8 cellular contexts compared by ENCODE assay signal in genomic region chr19:48325265-48325910, GRCh38. TPM values are rescaled to one million over a fixed set of nuclear protein-coding genes. Genes with fewer than 3 reads are reported as not detected.
DNase-seq lines count a peak whose midpoint lies in the region; ATAC-seq, FAIRE-seq and TF ChIP-seq lines count a peak whose summit lies in the region.

Gene EMP3, plus strand, starts transcription at chr19:48325552. Its CDS starts 1,293 bp downstream, at chr19:48326845.

- H3K4me3 ChIP-seq in ACC112 (ENCODE audit: low read depth, low read length) = peak within 1 kb of the TSS; percentile 85
- H3K4me3 ChIP-seq in upper lobe of left lung = peak within 1 kb of the TSS; percentile 43 to 72 (median 58)

- TF ChIP-seq POLR2A in H54 (IDR thresholded peaks at IDR 0.05; ENCODE audit: low read depth, low read length) (peak; percentile 53; the same call in 1 of the 2 replicates), upper lobe of left lung (IDR thresholded peaks at IDR 0.05) (peak in 3 of 4 donors; percentile 55 to 80 (median 62))

- H3K27me3 ChIP-seq in ACC112 (ENCODE audit: insufficient read depth, low read length) (no peaks in the 10 kb centered on the region), upper lobe of left lung (no peaks in the 10 kb centered on the region)

- no peaks in the 10 kb centered on the region for H3K36me3 Mint-ChIP-seq in progenitor cell of endocrine pancreas (ENCODE audit: insufficient read depth)

- no peak for FAIRE-seq in H54 (lab: Jason Lieb, UNC)

- 1 to 7% methylated on average over 21 to 22 of the region's 22 CpGs for WGBS in upper lobe of left lung, 2 donors

- H3K27me3 Mint-ChIP-seq in progenitor cell of endocrine pancreas = peaks cover 16% of the 10 kb centered on the region

- H3K36me3 ChIP-seq in ACC112 (ENCODE audit: insufficient read depth, low read length) = peaks cover 14% of the 10 kb centered on the region; the same call in 1 of the 2 replicates
- peaks cover 0 to 18% (median 3%) of the 10 kb centered on the region in 4 donors for H3K36me3 ChIP-seq in upper lobe of left lung

- peak; percentile 69 for DNase-seq in H54 (ENCODE audit: insufficient read length, low spot score)
- DNase-seq in SK-N-DZ (ENCODE audit: low spot score) = peak; percentile 57
- peak; percentile 37 to 75 (median 57) for DNase-seq in activated naive CD4-positive, alpha-beta T cell (lab: John Stamatoyannopoulos, UW)
- peak; percentile 90 for DNase-seq in glomerular visceral epithelial cell (ENCODE audit: extremely low spot score)
- no peak for DNase-seq in progenitor cell of endocrine pancreas (ENCODE audit: low spot score, unreplicated experiment)
- DNase-seq in upper lobe of left lung = peak; percentile 74 to 80
- DNase-seq in inferior parietal cortex (ENCODE audit: extremely low spot score) = no peak

- H3K4me3 Mint-ChIP-seq in progenitor cell of endocrine pancreas (ENCODE audit: low read depth) = peak within 1 kb of the TSS; percentile 50

- no peaks in the 10 kb centered on the region for H3K9me3 ChIP-seq in upper lobe of left lung

- H3K4me1 Mint-ChIP-seq in progenitor cell of endocrine pancreas (ENCODE audit: low read depth) = peaks cover 10% of the 10 kb centered on the region

- TF ChIP-seq CTCF in progenitor cell of endocrine pancreas (IDR thresholded peaks at IDR 0.05; ENCODE audit: unreplicated experiment) (no peak), upper lobe of left lung (IDR thresholded peaks at IDR 0.05) (no peak)

- H3K4me1 ChIP-seq in ACC112 (ENCODE audit: control insufficient read depth, insufficient read depth, low read length, unreplicated experiment) (peaks cover 21% of the 10 kb centered on the region), upper lobe of left lung (peaks cover 64 to 80% (median 70%) of the 10 kb centered on the region in 4 donors)

- H3K27ac Mint-ChIP-seq in progenitor cell of endocrine pancreas = peak within 1 kb of the TSS; percentile 3

- no peak within 1 kb of the TSS for H2AFZ ChIP-seq in ACC112 (ENCODE audit: low read length, unreplicated experiment)

- H3K9me3 Mint-ChIP-seq in progenitor cell of endocrine pancreas (ENCODE audit: low read depth) = no peaks in the 10 kb centered on the region

- no peak for TF ChIP-seq EP300 in upper lobe of left lung (IDR thresholded peaks at IDR 0.05)

- H3K27ac ChIP-seq in ACC112 (ENCODE audit: low read depth, low read length) (peak within 1 kb of the TSS; percentile 94), upper lobe of left lung (peak within 1 kb of the TSS; percentile 87 to 99 (median 91))

- peaks cover 36% of the 10 kb centered on the region for H3K79me2 ChIP-seq in ACC112 (ENCODE audit: control insufficient read depth, insufficient read depth, low read length, unreplicated experiment)

- ATAC-seq in upper lobe of left lung (ENCODE audit: low FRiP score in 2 of 2) = peak; percentile 25 to 73

RNA-seq across cellular contexts. Expression of gene EMP3, which starts in this region (rescaled TPM):
- 0.66 and 2.1 TPM in 2 replicates for polyA plus RNA-seq in SK-N-DZ (2014; cell fraction: cytosol; rRNA removed)
- 0.67 and 1.6 TPM in 2 replicates for polyA plus RNA-seq in SK-N-DZ (2014; cell fraction: nucleus; rRNA removed)
- total RNA-seq in progenitor cell of endocrine pancreas = 2.9 and 3.8 TPM in 2 replicates
- total RNA-seq in upper lobe of left lung = 100 to 1,000 TPM in 2 of 6 donors, 10 to 100 TPM in 4; 38.8 to 173 (median 75.1) TPM

Comparison
In these comparisons a context has a peak if more than half of its experiments do, and no peak if none do; other contexts are left out.
1. DNase-seq: peak in H54 (single experiment), SK-N-DZ (single experiment), activated naive CD4-positive, alpha-beta T cell (4 of 4), glomerular visceral epithelial cell (single experiment) and upper lobe of left lung (2 of 2); none in progenitor cell of endocrine pancreas (single experiment) and inferior parietal cortex (single experiment).